ENCODE assay signal across 8 cellular contexts in the genomic region with DNA sequence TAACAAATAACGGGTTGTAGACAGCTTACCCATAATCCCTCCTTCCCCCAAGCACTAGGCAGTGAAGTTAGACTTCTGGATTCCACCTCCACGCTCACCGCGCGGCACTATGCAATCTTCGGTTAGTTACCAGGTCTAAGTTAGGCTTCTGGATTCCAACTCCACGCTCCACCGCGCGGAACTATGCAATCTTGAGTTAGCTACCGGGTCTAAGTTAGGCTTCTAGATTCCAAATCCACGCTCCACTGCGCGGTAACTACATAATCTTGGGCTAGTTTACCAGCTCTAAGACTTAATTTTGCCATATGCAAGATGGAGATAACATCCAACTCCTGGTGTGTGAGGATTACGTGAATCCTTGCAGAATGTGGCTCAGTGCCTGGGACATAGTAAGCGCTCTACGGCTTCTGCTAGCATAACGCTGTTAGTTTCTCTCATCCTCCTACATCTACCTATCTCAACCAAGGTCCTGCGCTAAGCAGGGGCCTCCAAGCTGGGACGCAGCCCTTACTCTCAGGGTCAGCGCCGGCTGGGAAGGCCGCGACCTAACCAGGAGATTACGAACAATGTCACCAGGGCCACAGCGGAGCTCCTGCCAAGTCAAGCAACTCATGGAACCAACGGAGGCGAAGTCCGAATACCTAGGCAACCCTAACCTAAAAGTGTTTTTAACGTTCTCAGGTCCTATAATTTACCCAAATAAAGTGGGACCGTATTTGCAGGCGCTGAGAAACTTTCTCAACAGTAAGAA. TPM values are rescaled to one million over a fixed set of nuclear protein-coding genes. Genes with fewer than 3 reads are reported as not detected.
DNase-seq lines count a peak whose midpoint lies in the region; TF ChIP-seq lines count a peak whose summit lies in the region.

No MANE protein-coding gene starts in this region.

- DNase-seq in DMS153 treated with DMSO at 0.1 percent for 48 hours (lab: John Stamatoyannopoulos, UW; ENCODE audit: unreplicated experiment): peak; percentile 27
- no peak for DNase-seq in DMS153 (lab: John Stamatoyannopoulos, UW)
- DNase-seq in MM.1S: peak; percentile 54
- DNase-seq in left ventricle myocardium inferior: no peak
- peak; percentile 72 for DNase-seq in sigmoid colon
- no peak for DNase-seq in foreskin melanocyte

- peaks cover 57% of the 10 kb centered on the region for H3F3A ChIP-seq in MM.1S (ENCODE audit: insufficient read depth, low read length)

- POLR2A ChIA-PET in HEK293 (lab: Yijun Ruan, JAX): interaction anchor here (0.5 to 4.4 kb wide), 22 partner anchors 9 to 646 kb away, joined by 3 to 107 read pairs (median 4); partner anchors contain the start of genes ANP32A, GLCE and KIF23

- CTCF ChIA-PET in HEK293 (lab: Yijun Ruan, JAX): interaction anchor here (0.6 to 3.2 kb wide), 6 partner anchors 11 to 393 kb away, joined by 4 to 15 read pairs (median 6); no protein-coding TSS in a partner anchor

- TF ChIP-seq CTCF in HEK293 (tag by site-specific recombination; IDR thresholded peaks at IDR 0.05): no peak
- no peak for TF ChIP-seq CTCF in MM.1S (IDR thresholded peaks at IDR 0.05; ENCODE audit: low read length)
- no peak for TF ChIP-seq CTCF in left ventricle myocardium inferior (IDR thresholded peaks at IDR 0.05; ENCODE audit: borderline replicate concordance)
- TF ChIP-seq CTCF in sigmoid colon (IDR thresholded peaks at IDR 0.05): no peak

- H3K27me3 ChIP-seq in MM.1S (replicated peaks; ENCODE audit: insufficient read depth, low read length): no peaks in the 10 kb centered on the region
- no peaks in the 10 kb centered on the region for H3K27me3 ChIP-seq in left ventricle myocardium inferior (ENCODE audit: low read depth)
- no peaks in the 10 kb centered on the region for H3K27me3 ChIP-seq in sigmoid colon

- H3K4me3 Mint-ChIP-seq in activated naive CD8-positive, alpha-beta T cell: peak overlapping the region; percentile 99

- intact Hi-C loops in left ventricle myocardium inferior (cut with micrococcal nuclease): no loop called here
- intact Hi-C loops in sigmoid colon (cut with DNase I): loop anchor here (2.0 to 5.0 kb wide), 2 partner anchors 40 to 647 kb away; partner anchors contain the start of gene KIF23

- H3K27ac ChIP-seq in HEK293 (ENCODE audit: extremely low read depth, low read depth, low read length) (peak overlapping the region; percentile 70), MM.1S (ENCODE audit: low read length) (peak overlapping the region; percentile 68), left ventricle myocardium inferior (replicated peaks) (peak overlapping the region; percentile 94), sigmoid colon (peak overlapping the region; percentile 94 to 97 (median 96))

- H3K4me3 ChIP-seq in HEK293 (ENCODE audit: low read depth, low read length) (peak overlapping the region; percentile 89), MM.1S (ENCODE audit: low read length) (peak overlapping the region; percentile 91), left ventricle myocardium inferior (peak overlapping the region; percentile 92), sigmoid colon (peak overlapping the region; percentile 79 to 92 (median 88))

- peaks cover 31% of the 10 kb centered on the region for H3K4me1 Mint-ChIP-seq in activated naive CD8-positive, alpha-beta T cell (ENCODE audit: low read depth)

- no peaks in the 10 kb centered on the region for H3K9me2 ChIP-seq in MM.1S (replicated peaks; ENCODE audit: insufficient read depth, low read length)

- H3K9me3 ChIP-seq in HEK293 (ENCODE audit: control insufficient read depth, insufficient read depth, low read depth, low read length): no peaks in the 10 kb centered on the region
- no peaks in the 10 kb centered on the region for H3K9me3 ChIP-seq in MM.1S (replicated peaks; ENCODE audit: insufficient read depth, low read length)
- H3K9me3 ChIP-seq in left ventricle myocardium inferior (replicated peaks): no peaks in the 10 kb centered on the region
- no peaks in the 10 kb centered on the region for H3K9me3 ChIP-seq in sigmoid colon

- peak overlapping the region; percentile 89 for H3K9ac ChIP-seq in MM.1S (ENCODE audit: low read length)

- peaks cover 35% of the 10 kb centered on the region for H4K20me1 ChIP-seq in MM.1S (ENCODE audit: insufficient read depth, low read length)

- H2AFZ ChIP-seq in MM.1S (ENCODE audit: low read length): peak overlapping the region; percentile 83

- peaks cover 10% of the 10 kb centered on the region for H3K4me1 ChIP-seq in HEK293 (ENCODE audit: control insufficient read depth, insufficient read depth, low read length)
- peaks cover 6% of the 10 kb centered on the region; the same call in 1 of the 2 replicates for H3K4me1 ChIP-seq in MM.1S (ENCODE audit: low read length)
- H3K4me1 ChIP-seq in left ventricle myocardium inferior: peaks cover 40% of the 10 kb centered on the region
- peaks cover 0 to 37% (median 28%) of the 10 kb centered on the region in 4 donors for H3K4me1 ChIP-seq in sigmoid colon

- peak overlapping the region; percentile 99 for H3K27ac Mint-ChIP-seq in activated naive CD8-positive, alpha-beta T cell

- H3K79me2 ChIP-seq in MM.1S (ENCODE audit: low read length): peaks cover 32% of the 10 kb centered on the region

- 14 to 41% methylated on average over 32 of the region's 32 CpGs for WGBS in sigmoid colon, 2 donors

- TF ChIP-seq POLR2A in sigmoid colon (IDR thresholded peaks at IDR 0.05): no peak

- H3K36me3 ChIP-seq in HEK293 (ENCODE audit: control insufficient read depth in 2 of 2, insufficient read depth in 1 of 2, low read length in 2 of 2) (peaks cover 55 to 57% of the 10 kb centered on the region in 2 experiments), MM.1S (replicated peaks; ENCODE audit: insufficient read depth, low read length) (peaks cover 26% of the 10 kb centered on the region), left ventricle myocardium inferior (peaks cover 30% of the 10 kb centered on the region), sigmoid colon (peaks cover 10 to 29% (median 11%) of the 10 kb centered on the region in 4 donors)

- H3K4me2 ChIP-seq in MM.1S (ENCODE audit: low read depth, low read length): peak overlapping the region; percentile 81

- H3K36me3 Mint-ChIP-seq in activated naive CD8-positive, alpha-beta T cell: peaks cover 25% of the 10 kb centered on the region

- H3K27me3 Mint-ChIP-seq in activated naive CD8-positive, alpha-beta T cell: no peaks in the 10 kb centered on the region

- H3K9me3 Mint-ChIP-seq in activated naive CD8-positive, alpha-beta T cell (ENCODE audit: low read depth): no peaks in the 10 kb centered on the region

- no peak for TF ChIP-seq EP300 in sigmoid colon (IDR thresholded peaks at IDR 0.05)

TF ChIP-seq in HEK293, 187 proteins besides CTCF, POLR2A, EP300 and RAD21 (continues in another document):
- TF ChIP-seq ZNF248 (tag by site-specific recombination; IDR thresholded peaks at IDR 0.05): no peak
- TF ChIP-seq ZNF121 (tag by site-specific recombination; IDR thresholded peaks at IDR 0.05): peak; percentile 71
- TF ChIP-seq ZBTB17 (tag by site-specific recombination; IDR thresholded peaks at IDR 0.05): no peak
- TF ChIP-seq, protein P1, sequence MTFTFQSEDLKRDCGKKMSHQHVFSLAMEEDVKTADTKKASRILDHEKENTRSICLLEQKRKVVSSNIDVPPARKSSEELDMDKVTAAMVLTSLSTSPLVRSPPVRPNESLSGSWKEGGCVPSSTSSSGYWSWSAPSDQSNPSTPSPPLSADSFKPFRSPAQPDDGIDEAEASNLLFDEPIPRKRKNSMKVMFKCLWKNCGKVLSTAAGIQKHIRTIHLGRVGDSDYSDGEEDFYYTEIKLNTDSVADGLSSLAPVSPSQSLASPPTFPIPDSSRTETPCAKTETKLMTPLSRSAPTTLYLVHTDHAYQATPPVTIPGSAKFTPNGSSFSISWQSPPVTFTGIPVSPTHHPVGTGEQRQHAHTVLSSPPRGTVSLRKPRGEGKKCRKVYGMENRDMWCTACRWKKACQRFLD (tag by site-specific recombination; IDR thresholded peaks at IDR 0.05): no peak
- no peak for TF ChIP-seq HOXA7 (CRISPR knock-in tag; IDR thresholded peaks at IDR 0.05; ENCODE audit: borderline replicate concordance)
- TF ChIP-seq ZBTB1 (tag by site-specific recombination; IDR thresholded peaks at IDR 0.05): no peak
- TF ChIP-seq ZNF658 (tag by site-specific recombination; IDR thresholded peaks at IDR 0.05): no peak
- no peak for TF ChIP-seq TRIM28 (IDR thresholded peaks at IDR 0.05; ENCODE audit: borderline replicate concordance, low read length)
- TF ChIP-seq PRDM1 (tag by site-specific recombination; IDR thresholded peaks at IDR 0.05): no peak
- no peak for TF ChIP-seq KLF1 (tag by site-specific recombination; IDR thresholded peaks at IDR 0.05)
- no peak for TF ChIP-seq ZNF114 (tag by site-specific recombination; IDR thresholded peaks at IDR 0.05)
- no peak for TF ChIP-seq EGR2 (tag by site-specific recombination; IDR thresholded peaks at IDR 0.05; ENCODE audit: low read depth)
- TF ChIP-seq ZNF214 (tag by site-specific recombination; IDR thresholded peaks at IDR 0.05; ENCODE audit: borderline replicate concordance): no peak
- 0 out of 2 replicates have a peak, but pooled peaks have one; percentile 4 for TF ChIP-seq ZNF366 (tag by site-specific recombination; conservative IDR thresholded peaks at IDR 0.05)
- TF ChIP-seq MZF1 (tag by site-specific recombination; IDR thresholded peaks at IDR 0.05; ENCODE audit: borderline replicate concordance): no peak
- no peak for TF ChIP-seq ZBTB6 (tag by site-specific recombination; IDR thresholded peaks at IDR 0.05)

RNA-seq across cellular contexts. Expression of gene RPLP1, which starts 0.5 kb away (rescaled TPM):
- 1,299 TPM for total RNA-seq in left ventricle myocardium inferior
- 1,000 to 10,000 TPM; 1,053 to 1,114 (median 1,095) TPM for total RNA-seq in sigmoid colon
- 1,000 to 10,000 TPM; 1,446 to 2,471 (median 2,101) TPM for polyA plus RNA-seq in sigmoid colon

RNA-seq across cellular contexts. Expression of gene KIF23, which starts 38.0 kb away (rescaled TPM):
- 0.38 TPM for total RNA-seq in left ventricle myocardium inferior
- 1 to 10 TPM in 3 of 4 donors, under 1 TPM in 1; 0.16 to 3.9 (median 2.3) TPM for total RNA-seq in sigmoid colon
- 10 to 100 TPM in 1 of 3 donors, 1 to 10 TPM in 2; 1.8 to 10.8 (median 2.1) TPM for polyA plus RNA-seq in sigmoid colon

Comparison
In these comparisons a context has a peak if more than half of its experiments do, and no peak if none do; other contexts are left out.
1. DNase-seq: peak in DMS153 treated with DMSO at 0.1 percent for 48 hours (single experiment), MM.1S (single experiment) and sigmoid colon (single experiment); none in DMS153 (single experiment), left ventricle myocardium inferior (single experiment) and foreskin melanocyte (single experiment).
2. Peak in every context shown above with its lines, with median percentiles within 50 percentile points of each other: H3K27ac ChIP-seq and H3K4me3 ChIP-seq.